Comparison of ENCODE assay signal across 25 cellular contexts in the genomic region with DNA sequence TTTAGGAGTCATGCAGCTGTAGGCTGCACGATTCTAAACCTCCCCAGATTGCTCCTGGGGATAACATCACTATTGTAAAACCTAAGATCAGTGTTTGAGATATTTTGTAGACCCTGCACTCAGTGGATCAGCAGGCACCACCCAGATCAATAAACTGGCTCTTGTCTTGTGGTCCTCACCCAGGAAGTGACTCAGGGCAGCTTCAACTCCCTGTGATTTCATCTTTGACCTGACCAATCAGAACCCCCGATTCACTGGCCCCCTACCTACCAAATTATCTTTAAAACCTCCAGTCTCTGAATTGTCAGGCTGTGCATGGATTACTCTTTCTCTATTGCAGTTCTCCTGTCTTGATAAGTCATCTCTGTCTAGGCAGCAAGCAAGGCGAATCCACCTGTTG.
"Had no signal": no experiment of that assay in that cellular context is flagged by ENCODE, and none has a peak within 500 bp of the region (broad histone marks: within the 10 kb centered on the region; RNA-seq: fewer than 3 reads in every experiment).

No MANE protein-coding gene starts in this region.

- H3K4me3 ChIP-seq: gastrocnemius medialis, left lung, lower lobe of right lung, sigmoid colon, suprapubic skin, tibial artery, upper lobe of right lung had no signal

- H3K9me3 Mint-ChIP-seq: effector memory CD8-positive, alpha-beta T cell; natural killer cell; stimulated activated memory B cell treated with anti-CD40 and anti-IgM and Interleukin-4, amounts not matched to agents 10 μg/mL and 1 μg/mL and 100 μg/mL, for 72 hours; T-helper 2 cell treated with Interferon-gamma antibody and Interleukin-4, amounts not matched to agents 5 μg/mL and 100 μg/mL, for 36 hours had no signal

- H3K27ac Mint-ChIP-seq: natural killer cell; progenitor cell of endocrine pancreas; stimulated activated memory B cell treated with anti-CD40 and anti-IgM and Interleukin-4, amounts not matched to agents 10 μg/mL and 1 μg/mL and 100 μg/mL, for 72 hours; T-helper 2 cell treated with Interferon-gamma antibody and Interleukin-4, amounts not matched to agents 5 μg/mL and 100 μg/mL, for 36 hours had no signal

- H3K36me3 ChIP-seq: gastrocnemius medialis, left lung, lower lobe of right lung, sigmoid colon, suprapubic skin, upper lobe of right lung had no signal

- ATAC-seq: effector memory CD8-positive, alpha-beta T cell; gastrocnemius medialis; left lung; lower lobe of right lung; stimulated activated memory B cell treated with anti-CD40 and anti-IgM and Interleukin-4, amounts not matched to agents 10 μg/mL and 1 μg/mL and 100 μg/mL, for 72 hours; upper lobe of right lung had no signal

- DNase-seq: activated CD4-positive, alpha-beta T cell treated with anti-CD3 and anti-CD28 coated beads for 4 hours; activated CD4-positive, alpha-beta T cell treated with anti-CD3 and anti-CD28 coated beads, Interleukin-2, amount 50 U/mL, for 48 hours; activated CD4-positive, CD25-positive, alpha-beta regulatory T cell; activated gamma-delta T cell treated with Interleukin-2 at 50 U/mL for 16 hours; amygdala; caudate nucleus; cortex of kidney; effector memory CD8-positive, alpha-beta T cell; erythroblast; gastrocnemius medialis; glutamatergic neuron; left lung; lower lobe of right lung; mesendoderm; natural killer cell; sigmoid colon; small intestine; stimulated activated CD4-positive, alpha-beta T cell treated with anti-CD3 and anti-CD28 coated beads, Interleukin-4, amount 100 ng/mL, for 24 hours; T-helper 1 cell; tibial artery; upper lobe of right lung had no signal

- H3K27ac ChIP-seq: gastrocnemius medialis, left lung, lower lobe of right lung, sigmoid colon, suprapubic skin, tibial artery, upper lobe of right lung had no signal

- H3K9me3 ChIP-seq: gastrocnemius medialis, left lung, lower lobe of right lung, sigmoid colon, suprapubic skin, tibial artery, upper lobe of right lung had no signal

- H3K36me3 Mint-ChIP-seq: natural killer cell had no signal

- H3K27me3 Mint-ChIP-seq: progenitor cell of endocrine pancreas had no signal

- H3K4me1 ChIP-seq: lower lobe of right lung, sigmoid colon, tibial artery had no signal

- H3K4me1 Mint-ChIP-seq: stimulated activated memory B cell treated with anti-CD40 and anti-IgM and Interleukin-4, amounts not matched to agents 10 μg/mL and 1 μg/mL and 100 μg/mL, for 72 hours had no signal

- H3K4me3 Mint-ChIP-seq: effector memory CD8-positive, alpha-beta T cell; natural killer cell; stimulated activated memory B cell treated with anti-CD40 and anti-IgM and Interleukin-4, amounts not matched to agents 10 μg/mL and 1 μg/mL and 100 μg/mL, for 72 hours; T-helper 2 cell treated with Interferon-gamma antibody and Interleukin-4, amounts not matched to agents 5 μg/mL and 100 μg/mL, for 36 hours had no signal

- H3K27me3 ChIP-seq: gastrocnemius medialis, left lung, sigmoid colon, suprapubic skin, tibial artery, upper lobe of right lung had no signal
